1 cellular context compared by ENCODE assay signal in the genomic region with DNA sequence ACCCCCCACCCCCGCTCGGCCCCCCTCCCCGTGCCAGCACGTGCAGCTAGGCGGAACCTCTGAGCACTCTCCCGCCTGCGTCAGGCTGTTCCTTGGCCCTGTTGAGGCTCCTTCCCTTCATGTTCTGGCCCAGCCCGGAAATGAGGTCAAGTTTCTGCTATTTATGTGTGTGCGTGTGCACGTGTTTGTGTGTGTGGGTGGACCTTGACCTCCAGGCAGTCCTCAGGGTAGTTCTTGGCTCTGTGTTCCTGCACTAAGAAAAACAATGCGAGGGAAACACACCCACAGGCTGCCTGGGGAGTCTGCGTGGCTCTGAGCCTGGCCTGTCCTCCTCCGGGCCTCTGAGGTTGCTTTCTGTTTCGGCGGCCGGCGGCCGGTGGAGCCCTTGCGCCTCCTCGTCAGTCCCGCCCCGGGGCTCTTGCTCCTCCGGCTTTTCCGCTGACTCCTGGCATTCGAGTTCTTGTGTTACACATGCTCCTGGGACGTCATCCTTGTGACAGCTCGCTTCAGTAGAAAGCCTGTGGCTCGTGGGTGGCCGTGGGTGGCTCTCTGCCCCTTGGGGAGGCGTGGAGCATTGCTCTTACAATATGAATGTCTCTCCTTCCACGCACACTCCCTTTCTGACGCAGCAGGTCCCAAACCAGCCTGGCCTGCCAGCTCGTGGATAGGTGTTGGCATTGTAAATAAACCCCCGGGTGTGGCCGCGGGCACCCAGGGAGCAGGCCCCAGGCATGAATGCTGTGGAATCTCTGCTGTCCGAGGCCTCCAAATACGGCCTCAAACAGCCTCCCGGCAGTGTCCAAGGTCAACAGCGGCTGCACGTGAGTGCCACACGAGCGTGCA.
TF ChIP-seq lines count a peak whose summit lies in the region.

No MANE protein-coding gene starts in this region.

TF ChIP-seq in K562, 482 proteins besides CTCF, POLR2A, EP300 and RAD21 (continued from another document and continues in another):
- TF ChIP-seq, protein P1, sequence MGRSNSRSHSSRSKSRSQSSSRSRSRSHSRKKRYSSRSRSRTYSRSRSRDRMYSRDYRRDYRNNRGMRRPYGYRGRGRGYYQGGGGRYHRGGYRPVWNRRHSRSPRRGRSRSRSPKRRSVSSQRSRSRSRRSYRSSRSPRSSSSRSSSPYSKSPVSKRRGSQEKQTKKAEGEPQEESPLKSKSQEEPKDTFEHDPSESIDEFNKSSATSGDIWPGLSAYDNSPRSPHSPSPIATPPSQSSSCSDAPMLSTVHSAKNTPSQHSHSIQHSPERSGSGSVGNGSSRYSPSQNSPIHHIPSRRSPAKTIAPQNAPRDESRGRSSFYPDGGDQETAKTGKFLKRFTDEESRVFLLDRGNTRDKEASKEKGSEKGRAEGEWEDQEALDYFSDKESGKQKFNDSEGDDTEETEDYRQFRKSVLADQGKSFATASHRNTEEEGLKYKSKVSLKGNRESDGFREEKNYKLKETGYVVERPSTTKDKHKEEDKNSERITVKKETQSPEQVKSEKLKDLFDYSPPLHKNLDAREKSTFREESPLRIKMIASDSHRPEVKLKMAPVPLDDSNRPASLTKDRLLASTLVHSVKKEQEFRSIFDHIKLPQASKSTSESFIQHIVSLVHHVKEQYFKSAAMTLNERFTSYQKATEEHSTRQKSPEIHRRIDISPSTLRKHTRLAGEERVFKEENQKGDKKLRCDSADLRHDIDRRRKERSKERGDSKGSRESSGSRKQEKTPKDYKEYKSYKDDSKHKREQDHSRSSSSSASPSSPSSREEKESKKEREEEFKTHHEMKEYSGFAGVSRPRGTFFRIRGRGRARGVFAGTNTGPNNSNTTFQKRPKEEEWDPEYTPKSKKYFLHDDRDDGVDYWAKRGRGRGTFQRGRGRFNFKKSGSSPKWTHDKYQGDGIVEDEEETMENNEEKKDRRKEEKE (IDR thresholded peaks at IDR 0.05; ENCODE audit: borderline replicate concordance in 1 of 2, control insufficient read depth in 1 of 2, low read depth in 2 of 2, low read length in 1 of 2), result no peak
- TF ChIP-seq ZNF282 (CRISPR knock-in tag; IDR thresholded peaks at IDR 0.05) (no peak), MYBL2 (IDR thresholded peaks at IDR 0.05; ENCODE audit: low read depth) (no peak), MYBL2 (CRISPR knock-in tag; IDR thresholded peaks at IDR 0.05; ENCODE audit: borderline replicate concordance) (no peak), MECOM (CRISPR knock-in tag; IDR thresholded peaks at IDR 0.05) (no peak), SMAD4 (CRISPR knock-in tag; conservative IDR thresholded peaks at IDR 0.05) (peak; percentile 35; the same call in 1 of the 2 replicates), ZNF316 (IDR thresholded peaks at IDR 0.05) (no peak), POLR2AphosphoS5 (IDR thresholded peaks at IDR 0.05; ENCODE audit: control insufficient read depth, insufficient read depth, low read depth, low read length) (no peak), ESRRB (CRISPR knock-in tag; IDR thresholded peaks at IDR 0.05; ENCODE audit: borderline replicate concordance) (no peak), NEUROD1 (IDR thresholded peaks at IDR 0.05; ENCODE audit: borderline replicate concordance, low read depth, low read length, partially characterized antibody) (no peak), ZNF354B (CRISPR knock-in tag; IDR thresholded peaks at IDR 0.05) (no peak), CC2D1A (IDR thresholded peaks at IDR 0.05) (no peak), KDM1A (IDR thresholded peaks at IDR 0.05) (peak in 1 of 2 experiments; percentile 25; a peak in 1 of 4 replicates), ZFP1 (CRISPR knock-in tag; IDR thresholded peaks at IDR 0.05) (no peak), ZNF253 (CRISPR knock-in tag; conservative IDR thresholded peaks at IDR 0.05) (no peak), PPARD (CRISPR knock-in tag; IDR thresholded peaks at IDR 0.05) (no peak), YBX1 (IDR thresholded peaks at IDR 0.05) (no peak), ETV6 (IDR thresholded peaks at IDR 0.05; ENCODE audit: borderline replicate concordance in 1 of 2, low read depth in 2 of 2, low read length in 1 of 2) (no peak), ETV6 (CRISPR knock-in tag; IDR thresholded peaks at IDR 0.05; ENCODE audit: borderline replicate concordance) (no peak), GATA2 (CRISPR knock-in tag; IDR thresholded peaks at IDR 0.05) (no peak), NCOR1 (IDR thresholded peaks at IDR 0.05) (peak; percentile 48; the same call in 1 of the 2 replicates), NUFIP1 (IDR thresholded peaks at IDR 0.05; ENCODE audit: partially characterized antibody) (no peak), SREBF1 (IDR thresholded peaks at IDR 0.05; ENCODE audit: borderline replicate concordance, low read depth, low read length) (no peak), IFI16 (CRISPR knock-in tag; IDR thresholded peaks at IDR 0.05) (no peak), ASH1L (IDR thresholded peaks at IDR 0.05; ENCODE audit: borderline replicate concordance, low read depth, partially characterized antibody) (no peak), PTRF (tag; IDR thresholded peaks at IDR 0.05) (no peak), ZNF175 (CRISPR knock-in tag; IDR thresholded peaks at IDR 0.05; ENCODE audit: low read depth) (no peak), CXXC5 (CRISPR knock-in tag; IDR thresholded peaks at IDR 0.05) (peak; percentile 69), ZNF124 (CRISPR knock-in tag; IDR thresholded peaks at IDR 0.05) (no peak), PURB (CRISPR knock-in tag; IDR thresholded peaks at IDR 0.05; ENCODE audit: low read depth) (no peak), NELFE (IDR thresholded peaks at IDR 0.05; ENCODE audit: insufficient read depth, insufficient read length) (no peak), ZNF830 (CRISPR knock-in tag; IDR thresholded peaks at IDR 0.05) (no peak), MED1 (CRISPR knock-in tag; IDR thresholded peaks at IDR 0.05; ENCODE audit: borderline replicate concordance) (no peak), BMI1 (IDR thresholded peaks at IDR 0.05; ENCODE audit: low read length) (no peak), ZNF311 (CRISPR knock-in tag; IDR thresholded peaks at IDR 0.05) (no peak), CCAR2 (IDR thresholded peaks at IDR 0.05; ENCODE audit: low read depth, low read length) (no peak), KLF1 (tag; IDR thresholded peaks at IDR 0.05) (no peak), CBX3 (IDR thresholded peaks at IDR 0.05; ENCODE audit: borderline replicate concordance in 1 of 2, low read length in 2 of 2) (peak in 1 of 2 experiments; percentile 60; a peak in 1 of 3 replicates), RFX5 (IDR thresholded peaks at IDR 0.05; ENCODE audit: low read depth, low read length) (no peak), MTA3 (IDR thresholded peaks at IDR 0.05; ENCODE audit: borderline replicate concordance) (peak; percentile 28; the same call in 1 of the 2 replicates), THRAP3 (IDR thresholded peaks at IDR 0.05; ENCODE audit: borderline replicate concordance) (no peak), PHB2 (IDR thresholded peaks at IDR 0.05; ENCODE audit: low read depth) (no peak)
- TF ChIP-seq, protein P2, sequence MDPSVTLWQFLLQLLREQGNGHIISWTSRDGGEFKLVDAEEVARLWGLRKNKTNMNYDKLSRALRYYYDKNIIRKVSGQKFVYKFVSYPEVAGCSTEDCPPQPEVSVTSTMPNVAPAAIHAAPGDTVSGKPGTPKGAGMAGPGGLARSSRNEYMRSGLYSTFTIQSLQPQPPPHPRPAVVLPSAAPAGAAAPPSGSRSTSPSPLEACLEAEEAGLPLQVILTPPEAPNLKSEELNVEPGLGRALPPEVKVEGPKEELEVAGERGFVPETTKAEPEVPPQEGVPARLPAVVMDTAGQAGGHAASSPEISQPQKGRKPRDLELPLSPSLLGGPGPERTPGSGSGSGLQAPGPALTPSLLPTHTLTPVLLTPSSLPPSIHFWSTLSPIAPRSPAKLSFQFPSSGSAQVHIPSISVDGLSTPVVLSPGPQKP (CRISPR knock-in tag; IDR thresholded peaks at IDR 0.05), result no peak
- TF ChIP-seq, protein P3, sequence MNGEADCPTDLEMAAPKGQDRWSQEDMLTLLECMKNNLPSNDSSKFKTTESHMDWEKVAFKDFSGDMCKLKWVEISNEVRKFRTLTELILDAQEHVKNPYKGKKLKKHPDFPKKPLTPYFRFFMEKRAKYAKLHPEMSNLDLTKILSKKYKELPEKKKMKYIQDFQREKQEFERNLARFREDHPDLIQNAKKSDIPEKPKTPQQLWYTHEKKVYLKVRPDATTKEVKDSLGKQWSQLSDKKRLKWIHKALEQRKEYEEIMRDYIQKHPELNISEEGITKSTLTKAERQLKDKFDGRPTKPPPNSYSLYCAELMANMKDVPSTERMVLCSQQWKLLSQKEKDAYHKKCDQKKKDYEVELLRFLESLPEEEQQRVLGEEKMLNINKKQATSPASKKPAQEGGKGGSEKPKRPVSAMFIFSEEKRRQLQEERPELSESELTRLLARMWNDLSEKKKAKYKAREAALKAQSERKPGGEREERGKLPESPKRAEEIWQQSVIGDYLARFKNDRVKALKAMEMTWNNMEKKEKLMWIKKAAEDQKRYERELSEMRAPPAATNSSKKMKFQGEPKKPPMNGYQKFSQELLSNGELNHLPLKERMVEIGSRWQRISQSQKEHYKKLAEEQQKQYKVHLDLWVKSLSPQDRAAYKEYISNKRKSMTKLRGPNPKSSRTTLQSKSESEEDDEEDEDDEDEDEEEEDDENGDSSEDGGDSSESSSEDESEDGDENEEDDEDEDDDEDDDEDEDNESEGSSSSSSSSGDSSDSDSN (IDR thresholded peaks at IDR 0.05; ENCODE audit: borderline replicate concordance in 1 of 2, low read depth in 2 of 2, low read length in 2 of 2), result 0 out of 4 replicates have a peak, but pooled peaks of 1 of the 2 experiments have one; percentile 53
- TF ChIP-seq, protein P4, sequence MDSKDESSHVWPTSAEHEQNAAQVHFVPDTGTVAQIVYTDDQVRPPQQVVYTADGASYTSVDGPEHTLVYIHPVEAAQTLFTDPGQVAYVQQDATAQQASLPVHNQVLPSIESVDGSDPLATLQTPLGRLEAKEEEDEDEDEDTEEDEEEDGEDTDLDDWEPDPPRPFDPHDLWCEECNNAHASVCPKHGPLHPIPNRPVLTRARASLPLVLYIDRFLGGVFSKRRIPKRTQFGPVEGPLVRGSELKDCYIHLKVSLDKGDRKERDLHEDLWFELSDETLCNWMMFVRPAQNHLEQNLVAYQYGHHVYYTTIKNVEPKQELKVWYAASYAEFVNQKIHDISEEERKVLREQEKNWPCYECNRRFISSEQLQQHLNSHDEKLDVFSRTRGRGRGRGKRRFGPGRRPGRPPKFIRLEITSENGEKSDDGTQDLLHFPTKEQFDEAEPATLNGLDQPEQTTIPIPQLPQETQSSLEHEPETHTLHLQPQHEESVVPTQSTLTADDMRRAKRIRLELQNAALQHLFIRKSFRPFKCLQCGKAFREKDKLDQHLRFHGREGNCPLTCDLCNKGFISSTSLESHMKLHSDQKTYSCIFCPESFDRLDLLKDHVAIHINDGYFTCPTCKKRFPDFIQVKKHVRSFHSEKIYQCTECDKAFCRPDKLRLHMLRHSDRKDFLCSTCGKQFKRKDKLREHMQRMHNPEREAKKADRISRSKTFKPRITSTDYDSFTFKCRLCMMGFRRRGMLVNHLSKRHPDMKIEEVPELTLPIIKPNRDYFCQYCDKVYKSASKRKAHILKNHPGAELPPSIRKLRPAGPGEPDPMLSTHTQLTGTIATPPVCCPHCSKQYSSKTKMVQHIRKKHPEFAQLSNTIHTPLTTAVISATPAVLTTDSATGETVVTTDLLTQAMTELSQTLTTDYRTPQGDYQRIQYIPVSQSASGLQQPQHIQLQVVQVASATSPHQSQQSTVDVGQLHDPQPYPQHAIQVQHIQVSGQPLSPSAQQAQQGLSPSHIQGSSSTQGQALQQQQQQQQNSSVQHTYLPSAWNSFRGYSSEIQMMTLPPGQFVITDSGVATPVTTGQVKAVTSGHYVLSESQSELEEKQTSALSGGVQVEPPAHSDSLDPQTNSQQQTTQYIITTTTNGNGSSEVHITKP (IDR thresholded peaks at IDR 0.05; ENCODE audit: partially characterized antibody), result no peak
- TF ChIP-seq, protein P5, sequence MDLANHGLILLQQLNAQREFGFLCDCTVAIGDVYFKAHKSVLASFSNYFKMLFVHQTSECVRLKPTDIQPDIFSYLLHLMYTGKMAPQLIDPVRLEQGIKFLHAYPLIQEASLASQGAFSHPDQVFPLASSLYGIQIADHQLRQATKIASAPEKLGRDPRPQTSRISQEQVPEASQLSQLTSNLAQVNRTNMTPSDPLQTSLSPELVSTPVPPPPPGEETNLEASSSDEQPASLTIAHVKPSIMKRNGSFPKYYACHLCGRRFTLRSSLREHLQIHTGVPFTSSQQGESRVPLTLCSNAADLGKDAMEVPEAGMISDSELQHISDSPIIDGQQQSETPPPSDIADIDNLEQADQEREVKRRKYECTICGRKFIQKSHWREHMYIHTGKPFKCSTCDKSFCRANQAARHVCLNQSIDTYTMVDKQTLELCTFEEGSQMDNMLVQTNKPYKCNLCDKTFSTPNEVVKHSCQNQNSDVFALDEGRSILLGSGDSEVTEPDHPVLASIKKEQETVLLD (IDR thresholded peaks at IDR 0.05), result no peak
- TF ChIP-seq, protein P6, sequence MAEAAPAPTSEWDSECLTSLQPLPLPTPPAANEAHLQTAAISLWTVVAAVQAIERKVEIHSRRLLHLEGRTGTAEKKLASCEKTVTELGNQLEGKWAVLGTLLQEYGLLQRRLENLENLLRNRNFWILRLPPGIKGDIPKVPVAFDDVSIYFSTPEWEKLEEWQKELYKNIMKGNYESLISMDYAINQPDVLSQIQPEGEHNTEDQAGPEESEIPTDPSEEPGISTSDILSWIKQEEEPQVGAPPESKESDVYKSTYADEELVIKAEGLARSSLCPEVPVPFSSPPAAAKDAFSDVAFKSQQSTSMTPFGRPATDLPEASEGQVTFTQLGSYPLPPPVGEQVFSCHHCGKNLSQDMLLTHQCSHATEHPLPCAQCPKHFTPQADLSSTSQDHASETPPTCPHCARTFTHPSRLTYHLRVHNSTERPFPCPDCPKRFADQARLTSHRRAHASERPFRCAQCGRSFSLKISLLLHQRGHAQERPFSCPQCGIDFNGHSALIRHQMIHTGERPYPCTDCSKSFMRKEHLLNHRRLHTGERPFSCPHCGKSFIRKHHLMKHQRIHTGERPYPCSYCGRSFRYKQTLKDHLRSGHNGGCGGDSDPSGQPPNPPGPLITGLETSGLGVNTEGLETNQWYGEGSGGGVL (CRISPR knock-in tag; IDR thresholded peaks at IDR 0.05), result no peak
- TF ChIP-seq, protein P7, sequence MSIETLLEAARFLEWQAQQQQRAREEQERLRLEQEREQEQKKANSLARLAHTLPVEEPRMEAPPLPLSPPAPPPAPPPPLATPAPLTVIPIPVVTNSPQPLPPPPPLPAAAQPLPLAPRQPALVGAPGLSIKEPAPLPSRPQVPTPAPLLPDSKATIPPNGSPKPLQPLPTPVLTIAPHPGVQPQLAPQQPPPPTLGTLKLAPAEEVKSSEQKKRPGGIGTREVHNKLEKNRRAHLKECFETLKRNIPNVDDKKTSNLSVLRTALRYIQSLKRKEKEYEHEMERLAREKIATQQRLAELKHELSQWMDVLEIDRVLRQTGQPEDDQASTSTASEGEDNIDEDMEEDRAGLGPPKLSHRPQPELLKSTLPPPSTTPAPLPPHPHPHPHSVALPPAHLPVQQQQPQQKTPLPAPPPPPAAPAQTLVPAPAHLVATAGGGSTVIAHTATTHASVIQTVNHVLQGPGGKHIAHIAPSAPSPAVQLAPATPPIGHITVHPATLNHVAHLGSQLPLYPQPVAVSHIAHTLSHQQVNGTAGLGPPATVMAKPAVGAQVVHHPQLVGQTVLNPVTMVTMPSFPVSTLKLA (conservative IDR thresholded peaks at IDR 0.05), result peak; percentile 95 to 98
